In genomic region chr6:15017251-15017650, GRCh38 we compare ENCODE assay signal across 1 cellular context.
TF ChIP-seq lines count a peak whose summit lies in the region.

No MANE protein-coding gene starts in this region.

TF ChIP-seq in K562, 482 proteins besides CTCF, POLR2A, EP300 and RAD21 (continued from another document and continues in another):
- TF ChIP-seq, protein P1, sequence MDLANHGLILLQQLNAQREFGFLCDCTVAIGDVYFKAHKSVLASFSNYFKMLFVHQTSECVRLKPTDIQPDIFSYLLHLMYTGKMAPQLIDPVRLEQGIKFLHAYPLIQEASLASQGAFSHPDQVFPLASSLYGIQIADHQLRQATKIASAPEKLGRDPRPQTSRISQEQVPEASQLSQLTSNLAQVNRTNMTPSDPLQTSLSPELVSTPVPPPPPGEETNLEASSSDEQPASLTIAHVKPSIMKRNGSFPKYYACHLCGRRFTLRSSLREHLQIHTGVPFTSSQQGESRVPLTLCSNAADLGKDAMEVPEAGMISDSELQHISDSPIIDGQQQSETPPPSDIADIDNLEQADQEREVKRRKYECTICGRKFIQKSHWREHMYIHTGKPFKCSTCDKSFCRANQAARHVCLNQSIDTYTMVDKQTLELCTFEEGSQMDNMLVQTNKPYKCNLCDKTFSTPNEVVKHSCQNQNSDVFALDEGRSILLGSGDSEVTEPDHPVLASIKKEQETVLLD (IDR thresholded peaks at IDR 0.05): 0 out of 2 replicates have a peak, but pooled peaks have one; percentile 23
- 0 out of 2 replicates have a peak, but pooled peaks have one; percentile 44 for TF ChIP-seq SMARCE1 (IDR thresholded peaks at IDR 0.05)
- TF ChIP-seq, protein P2, sequence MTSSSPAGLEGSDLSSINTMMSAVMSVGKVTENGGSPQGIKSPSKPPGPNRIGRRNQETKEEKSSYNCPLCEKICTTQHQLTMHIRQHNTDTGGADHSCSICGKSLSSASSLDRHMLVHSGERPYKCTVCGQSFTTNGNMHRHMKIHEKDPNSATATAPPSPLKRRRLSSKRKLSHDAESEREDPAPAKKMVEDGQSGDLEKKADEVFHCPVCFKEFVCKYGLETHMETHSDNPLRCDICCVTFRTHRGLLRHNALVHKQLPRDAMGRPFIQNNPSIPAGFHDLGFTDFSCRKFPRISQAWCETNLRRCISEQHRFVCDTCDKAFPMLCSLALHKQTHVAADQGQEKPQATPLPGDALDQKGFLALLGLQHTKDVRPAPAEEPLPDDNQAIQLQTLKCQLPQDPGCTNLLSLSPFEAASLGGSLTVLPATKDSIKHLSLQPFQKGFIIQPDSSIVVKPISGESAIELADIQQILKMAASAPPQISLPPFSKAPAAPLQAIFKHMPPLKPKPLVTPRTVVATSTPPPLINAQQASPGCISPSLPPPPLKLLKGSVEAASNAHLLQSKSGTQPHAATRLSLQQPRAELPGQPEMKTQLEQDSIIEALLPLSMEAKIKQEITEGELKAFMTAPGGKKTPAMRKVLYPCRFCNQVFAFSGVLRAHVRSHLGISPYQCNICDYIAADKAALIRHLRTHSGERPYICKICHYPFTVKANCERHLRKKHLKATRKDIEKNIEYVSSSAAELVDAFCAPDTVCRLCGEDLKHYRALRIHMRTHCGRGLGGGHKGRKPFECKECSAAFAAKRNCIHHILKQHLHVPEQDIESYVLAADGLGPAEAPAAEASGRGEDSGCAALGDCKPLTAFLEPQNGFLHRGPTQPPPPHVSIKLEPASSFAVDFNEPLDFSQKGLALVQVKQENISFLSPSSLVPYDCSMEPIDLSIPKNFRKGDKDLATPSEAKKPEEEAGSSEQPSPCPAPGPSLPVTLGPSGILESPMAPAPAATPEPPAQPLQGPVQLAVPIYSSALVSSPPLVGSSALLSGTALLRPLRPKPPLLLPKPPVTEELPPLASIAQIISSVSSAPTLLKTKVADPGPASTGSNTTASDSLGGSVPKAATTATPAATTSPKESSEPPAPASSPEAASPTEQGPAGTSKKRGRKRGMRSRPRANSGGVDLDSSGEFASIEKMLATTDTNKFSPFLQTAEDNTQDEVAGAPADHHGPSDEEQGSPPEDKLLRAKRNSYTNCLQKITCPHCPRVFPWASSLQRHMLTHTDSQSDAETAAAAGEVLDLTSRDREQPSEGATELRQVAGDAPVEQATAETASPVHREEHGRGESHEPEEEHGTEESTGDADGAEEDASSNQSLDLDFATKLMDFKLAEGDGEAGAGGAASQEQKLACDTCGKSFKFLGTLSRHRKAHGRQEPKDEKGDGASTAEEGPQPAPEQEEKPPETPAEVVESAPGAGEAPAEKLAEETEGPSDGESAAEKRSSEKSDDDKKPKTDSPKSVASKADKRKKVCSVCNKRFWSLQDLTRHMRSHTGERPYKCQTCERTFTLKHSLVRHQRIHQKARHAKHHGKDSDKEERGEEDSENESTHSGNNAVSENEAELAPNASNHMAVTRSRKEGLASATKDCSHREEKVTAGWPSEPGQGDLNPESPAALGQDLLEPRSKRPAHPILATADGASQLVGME (CRISPR knock-in tag; IDR thresholded peaks at IDR 0.05): 0 out of 2 replicates have a peak, but pooled peaks have one; percentile 47
- TF ChIP-seq, protein P3, sequence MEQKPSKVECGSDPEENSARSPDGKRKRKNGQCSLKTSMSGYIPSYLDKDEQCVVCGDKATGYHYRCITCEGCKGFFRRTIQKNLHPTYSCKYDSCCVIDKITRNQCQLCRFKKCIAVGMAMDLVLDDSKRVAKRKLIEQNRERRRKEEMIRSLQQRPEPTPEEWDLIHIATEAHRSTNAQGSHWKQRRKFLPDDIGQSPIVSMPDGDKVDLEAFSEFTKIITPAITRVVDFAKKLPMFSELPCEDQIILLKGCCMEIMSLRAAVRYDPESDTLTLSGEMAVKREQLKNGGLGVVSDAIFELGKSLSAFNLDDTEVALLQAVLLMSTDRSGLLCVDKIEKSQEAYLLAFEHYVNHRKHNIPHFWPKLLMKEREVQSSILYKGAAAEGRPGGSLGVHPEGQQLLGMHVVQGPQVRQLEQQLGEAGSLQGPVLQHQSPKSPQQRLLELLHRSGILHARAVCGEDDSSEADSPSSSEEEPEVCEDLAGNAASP (IDR thresholded peaks at IDR 0.05): no peak
- TF ChIP-seq BACH1 (tag; IDR thresholded peaks at IDR 0.05): 0 out of 2 replicates have a peak, but pooled peaks have one; percentile 24
- peak; percentile 48; the same call in 1 of the 2 replicates for TF ChIP-seq MTA3 (IDR thresholded peaks at IDR 0.05; ENCODE audit: borderline replicate concordance)
- TF ChIP-seq SMAD4 (CRISPR knock-in tag; conservative IDR thresholded peaks at IDR 0.05): 0 out of 2 replicates have a peak, but pooled peaks have one; percentile 27
- TF ChIP-seq JUND (IDR thresholded peaks at IDR 0.05; ENCODE audit: borderline replicate concordance, low read depth, low read length): no peak
- TF ChIP-seq JUND (tag; IDR thresholded peaks at IDR 0.05; ENCODE audit: borderline replicate concordance, low read depth, low read length): peak; percentile 40; the same call in 1 of the 3 replicates
- TF ChIP-seq, protein P4, sequence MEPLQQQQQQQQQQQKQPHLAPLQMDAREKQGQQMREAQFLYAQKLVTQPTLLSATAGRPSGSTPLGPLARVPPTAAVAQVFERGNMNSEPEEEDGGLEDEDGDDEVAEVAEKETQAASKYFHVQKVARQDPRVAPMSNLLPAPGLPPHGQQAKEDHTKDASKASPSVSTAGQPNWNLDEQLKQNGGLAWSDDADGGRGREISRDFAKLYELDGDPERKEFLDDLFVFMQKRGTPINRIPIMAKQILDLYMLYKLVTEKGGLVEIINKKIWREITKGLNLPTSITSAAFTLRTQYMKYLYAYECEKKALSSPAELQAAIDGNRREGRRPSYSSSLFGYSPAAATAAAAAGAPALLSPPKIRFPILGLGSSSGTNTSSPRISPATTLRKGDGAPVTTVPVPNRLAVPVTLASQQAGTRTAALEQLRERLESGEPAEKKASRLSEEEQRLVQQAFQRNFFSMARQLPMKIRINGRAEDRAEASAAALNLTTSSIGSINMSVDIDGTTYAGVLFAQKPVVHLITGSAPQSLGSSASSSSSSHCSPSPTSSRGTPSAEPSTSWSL (CRISPR knock-in tag; IDR thresholded peaks at IDR 0.05; ENCODE audit: borderline replicate concordance): 0 out of 2 replicates have a peak, but pooled peaks have one; percentile 75
- TF ChIP-seq MBD2 (IDR thresholded peaks at IDR 0.05; ENCODE audit: borderline replicate concordance, low read depth): no peak
- no peak for TF ChIP-seq ETV1 (tag; conservative IDR thresholded peaks at IDR 0.05; ENCODE audit: low read depth)
- TF ChIP-seq TBL1XR1 (IDR thresholded peaks at IDR 0.05; ENCODE audit: low read length in 2 of 2): 0 out of 4 replicates have a peak, but pooled peaks of 1 of the 2 experiments have one; percentile 8
- TF ChIP-seq PHF20 (IDR thresholded peaks at IDR 0.05; ENCODE audit: partially characterized antibody): no peak
- 0 out of 2 replicates have a peak, but pooled peaks have one; percentile 17 for TF ChIP-seq ZBTB40 (IDR thresholded peaks at IDR 0.05)
- TF ChIP-seq ZBTB40 (CRISPR knock-in tag; IDR thresholded peaks at IDR 0.05): no peak
- TF ChIP-seq LEF1 (IDR thresholded peaks at IDR 0.05): peak; percentile 82
- no peak for TF ChIP-seq ZEB2 (IDR thresholded peaks at IDR 0.05)
- TF ChIP-seq ZNF766 (CRISPR knock-in tag; conservative IDR thresholded peaks at IDR 0.05): 0 out of 2 replicates have a peak, but pooled peaks have one; percentile 4
- peak; percentile 13; the same call in 1 of the 2 replicates for TF ChIP-seq SMARCA5 (IDR thresholded peaks at IDR 0.05)
- TF ChIP-seq MLX (CRISPR knock-in tag; conservative IDR thresholded peaks at IDR 0.05): no peak
- peak; percentile 87 for TF ChIP-seq SP1 (CRISPR knock-in tag; IDR thresholded peaks at IDR 0.05)
- no peak for TF ChIP-seq NFE2 (IDR thresholded peaks at IDR 0.05; ENCODE audit: low read depth)
- TF ChIP-seq, protein P5, sequence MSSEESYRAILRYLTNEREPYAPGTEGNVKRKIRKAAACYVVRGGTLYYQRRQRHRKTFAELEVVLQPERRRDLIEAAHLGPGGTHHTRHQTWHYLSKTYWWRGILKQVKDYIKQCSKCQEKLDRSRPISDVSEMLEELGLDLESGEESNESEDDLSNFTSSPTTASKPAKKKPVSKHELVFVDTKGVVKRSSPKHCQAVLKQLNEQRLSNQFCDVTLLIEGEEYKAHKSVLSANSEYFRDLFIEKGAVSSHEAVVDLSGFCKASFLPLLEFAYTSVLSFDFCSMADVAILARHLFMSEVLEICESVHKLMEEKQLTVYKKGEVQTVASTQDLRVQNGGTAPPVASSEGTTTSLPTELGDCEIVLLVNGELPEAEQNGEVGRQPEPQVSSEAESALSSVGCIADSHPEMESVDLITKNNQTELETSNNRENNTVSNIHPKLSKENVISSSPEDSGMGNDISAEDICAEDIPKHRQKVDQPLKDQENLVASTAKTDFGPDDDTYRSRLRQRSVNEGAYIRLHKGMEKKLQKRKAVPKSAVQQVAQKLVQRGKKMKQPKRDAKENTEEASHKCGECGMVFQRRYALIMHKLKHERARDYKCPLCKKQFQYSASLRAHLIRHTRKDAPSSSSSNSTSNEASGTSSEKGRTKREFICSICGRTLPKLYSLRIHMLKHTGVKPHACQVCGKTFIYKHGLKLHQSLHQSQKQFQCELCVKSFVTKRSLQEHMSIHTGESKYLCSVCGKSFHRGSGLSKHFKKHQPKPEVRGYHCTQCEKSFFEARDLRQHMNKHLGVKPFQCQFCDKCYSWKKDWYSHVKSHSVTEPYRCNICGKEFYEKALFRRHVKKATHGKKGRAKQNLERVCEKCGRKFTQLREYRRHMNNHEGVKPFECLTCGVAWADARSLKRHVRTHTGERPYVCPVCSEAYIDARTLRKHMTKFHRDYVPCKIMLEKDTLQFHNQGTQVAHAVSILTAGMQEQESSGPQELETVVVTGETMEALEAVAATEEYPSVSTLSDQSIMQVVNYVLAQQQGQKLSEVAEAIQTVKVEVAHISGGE (CRISPR knock-in tag; IDR thresholded peaks at IDR 0.05): peak in 1 of 3 experiments; percentile 36; a peak in 1 of 6 replicates
- peak; percentile 19 for TF ChIP-seq TBP (optimal IDR thresholded peaks at IDR 0.05; ENCODE audit: low read depth, low read length)
